In genomic region chr2:145407-145806, GRCh38 we compare ENCODE assay signal across 36 cellular contexts.
"Had no signal": no experiment of that assay in that cellular context is flagged by ENCODE, and none has a peak within 500 bp of the region (broad histone marks: within the 10 kb centered on the region; RNA-seq: fewer than 3 reads in every experiment).

No MANE protein-coding gene starts in this region.

- H3K36me3 Mint-ChIP-seq: activated CD4-positive, alpha-beta memory T cell treated with anti-CD3 and anti-CD28 coated beads for 36 hours; activated naive CD8-positive, alpha-beta T cell treated with anti-CD3 and anti-CD28 coated beads for 36 hours had no signal

- H3K4me2 ChIP-seq: PC-9 had no signal

- ATAC-seq: activated T-cell treated with anti-CD3 and anti-CD28 coated beads, Interleukin-2, amount 50 U/mL, for 72 hours; activated T-helper 17 cell treated with anti-CD3 and anti-CD28 coated beads, Interleukin-2, amount 50 U/mL, for 72 hours; Right ventricle myocardium inferior; SK-N-SH treated with all-trans-retinoic acid at 6 μM for 48 hours had no signal

- H3K4me1 Mint-ChIP-seq: activated B cell treated with CpG ODN at 0.5 μM for 24 hours; activated naive CD8-positive, alpha-beta T cell treated with anti-CD3 and anti-CD28 coated beads for 36 hours; activated T-helper 17 cell treated with anti-CD3 and anti-CD28 coated beads, Interleukin-2, amount 50 U/mL, for 72 hours had no signal

- DNase-seq: activated B cell treated with CpG ODN at 0.5 μM for 24 hours; activated CD4-positive, alpha-beta memory T cell treated with anti-CD3 and anti-CD28 coated beads for 36 hours; activated CD4-positive, alpha-beta T cell treated with anti-CD3 and anti-CD28 coated beads for 4 hours; activated CD4-positive, alpha-beta T cell treated with anti-CD3 and anti-CD28 coated beads, Interleukin-2, amount 50 U/mL, for 1 hour; activated CD4-positive, CD25-positive, alpha-beta regulatory T cell treated with anti-CD3 and anti-CD28 coated beads, Interleukin-2, amount 50 U/mL, for 72 hours; activated CD8-positive, alpha-beta memory T cell treated with anti-CD3 and anti-CD28 coated beads, Interleukin-2, amount 50 U/mL, for 4 hours; activated effector memory CD4-positive, alpha-beta T cell treated with anti-CD3 and anti-CD28 coated beads, Interleukin-2, amount 50 U/mL, for 16 hours; activated naive CD4-positive, alpha-beta T cell; activated naive CD4-positive, alpha-beta T cell treated with anti-CD3 and anti-CD28 coated beads, Interleukin-2, amount 50 U/mL, for 16 hours; activated naive CD8-positive, alpha-beta T cell treated with anti-CD3 and anti-CD28 coated beads for 36 hours; activated T-cell treated with anti-CD3 and anti-CD28 coated beads, Interleukin-2, amount 50 U/mL, for 72 hours; amniotic stem cell; aorta; brain microvascular endothelial cell; Karpas-422; KBM-7; MG63; NCI-H1092; NCI-H1436 treated with DMSO at 0.1 percent for 48 hours; NCI-H1694 treated with DMSO at 0.1 percent for 48 hours; NCI-H2029; NCI-H345; NCI-H510A; NCI-H526; NCI-H748 treated with DMSO at 0.1 percent for 48 hours; PC-9; SIG-M5; T-helper 1 cell; T-helper 2 cell; T-helper 9 cell had no signal

- H3K36me3 ChIP-seq: brain microvascular endothelial cell, MG63 had no signal

- H3K4me3 ChIP-seq: MG63, PC-9 had no signal

- H3K27me3 ChIP-seq: brain microvascular endothelial cell, MG63 had no signal

- H3K27me3 Mint-ChIP-seq: activated naive CD8-positive, alpha-beta T cell treated with anti-CD3 and anti-CD28 coated beads for 36 hours had no signal

- H3K4me3 Mint-ChIP-seq: activated B cell treated with CpG ODN at 0.5 μM for 24 hours; activated CD4-positive, alpha-beta memory T cell treated with anti-CD3 and anti-CD28 coated beads for 36 hours; activated naive CD8-positive, alpha-beta T cell treated with anti-CD3 and anti-CD28 coated beads for 36 hours; activated T-cell treated with anti-CD3 and anti-CD28 coated beads, Interleukin-2, amount 50 U/mL, for 72 hours; activated T-helper 17 cell treated with anti-CD3 and anti-CD28 coated beads, Interleukin-2, amount 50 U/mL, for 72 hours had no signal

- FAIRE-seq: RCC 7860 had no signal

- H2AFZ ChIP-seq: PC-9 had no signal

- H3K9me3 Mint-ChIP-seq: activated B cell treated with CpG ODN at 0.5 μM for 24 hours; activated CD4-positive, alpha-beta memory T cell treated with anti-CD3 and anti-CD28 coated beads for 36 hours; activated naive CD8-positive, alpha-beta T cell treated with anti-CD3 and anti-CD28 coated beads for 36 hours; activated T-cell treated with anti-CD3 and anti-CD28 coated beads, Interleukin-2, amount 50 U/mL, for 72 hours; activated T-helper 17 cell treated with anti-CD3 and anti-CD28 coated beads, Interleukin-2, amount 50 U/mL, for 72 hours had no signal

- H3K9me3 ChIP-seq: MG63 had no signal

- H3K27ac Mint-ChIP-seq: activated B cell treated with CpG ODN at 0.5 μM for 24 hours; activated CD4-positive, alpha-beta memory T cell treated with anti-CD3 and anti-CD28 coated beads for 36 hours; activated naive CD8-positive, alpha-beta T cell treated with anti-CD3 and anti-CD28 coated beads for 36 hours; activated T-cell treated with anti-CD3 and anti-CD28 coated beads, Interleukin-2, amount 50 U/mL, for 72 hours; activated T-helper 17 cell treated with anti-CD3 and anti-CD28 coated beads, Interleukin-2, amount 50 U/mL, for 72 hours had no signal

- H3K27ac ChIP-seq: brain microvascular endothelial cell, PC-9, RWPE1, VCaP had no signal
